8 cellular contexts compared by ENCODE assay signal in the genomic region with DNA sequence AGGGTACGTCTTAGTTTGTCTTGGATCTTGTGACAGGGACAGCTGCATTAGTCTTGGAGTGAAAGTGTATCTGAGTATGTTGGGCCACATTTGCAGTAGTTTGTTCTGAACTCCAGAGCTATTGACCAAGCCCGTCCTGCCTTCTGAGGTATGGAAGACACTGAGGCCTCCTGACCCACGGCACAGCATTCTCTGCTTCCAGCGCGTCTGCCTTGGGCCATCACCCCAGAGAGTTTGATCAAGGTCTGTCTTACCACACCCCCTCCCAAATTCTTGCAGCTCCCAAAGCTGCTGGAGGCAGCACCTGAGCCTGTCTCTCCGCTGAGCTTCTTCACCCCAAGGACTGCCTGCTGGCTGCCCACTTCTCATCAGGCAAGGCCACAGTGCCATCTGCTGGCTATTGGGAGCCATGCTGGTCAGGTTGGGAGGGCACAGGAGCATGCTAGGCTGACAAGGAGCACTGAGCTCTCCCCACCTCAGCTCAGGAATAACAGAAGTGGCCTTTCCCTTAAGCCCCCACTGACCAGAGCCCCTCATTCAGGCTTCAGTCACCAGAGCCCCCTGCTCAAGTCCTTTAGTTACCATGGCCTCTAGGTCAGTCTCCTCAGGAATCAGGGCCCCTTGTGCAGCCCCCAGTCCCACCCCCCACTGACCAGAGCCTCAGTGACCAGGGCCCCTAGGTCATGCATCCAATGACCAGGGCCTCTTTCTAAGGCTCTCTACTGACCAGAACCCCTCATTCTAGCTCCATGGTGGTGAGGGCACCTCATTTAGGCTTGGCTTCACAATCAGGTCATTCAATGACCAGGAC. TPM values are rescaled to one million over a fixed set of nuclear protein-coding genes. Genes with fewer than 3 reads are reported as not detected.
DNase-seq lines count a peak whose midpoint lies in the region; ATAC-seq and TF ChIP-seq lines count a peak whose summit lies in the region.

No MANE protein-coding gene starts in this region.

- WGBS in esophagus muscularis mucosa, result 62% methylated on average over 6 of the region's 6 CpGs

- no peaks in the 10 kb centered on the region for H3K36me3 Mint-ChIP-seq in natural killer cell treated with Interleukin-12 subunit alpha and Interleukin-12 subunit beta and Interleukin-15 and Interleukin-18, amount 100 ng/mL, for 72 hours
- H3K36me3 Mint-ChIP-seq in stimulated activated memory B cell treated with anti-CD40 and anti-IgM and Interleukin-4, amounts not matched to agents 10 μg/mL and 1 μg/mL and 100 μg/mL, for 72 hours, result no peaks in the 10 kb centered on the region

- no peak overlapping the region for H3K27ac Mint-ChIP-seq in natural killer cell treated with Interleukin-12 subunit alpha and Interleukin-12 subunit beta and Interleukin-15 and Interleukin-18, amount 100 ng/mL, for 72 hours
- H3K27ac Mint-ChIP-seq in stimulated activated memory B cell treated with anti-CD40 and anti-IgM and Interleukin-4, amounts not matched to agents 10 μg/mL and 1 μg/mL and 100 μg/mL, for 72 hours, result no peak overlapping the region

- H3K9me3 Mint-ChIP-seq in natural killer cell treated with Interleukin-12 subunit alpha and Interleukin-12 subunit beta and Interleukin-15 and Interleukin-18, amount 100 ng/mL, for 72 hours, result no peaks in the 10 kb centered on the region
- no peaks in the 10 kb centered on the region for H3K9me3 Mint-ChIP-seq in stimulated activated memory B cell treated with anti-CD40 and anti-IgM and Interleukin-4, amounts not matched to agents 10 μg/mL and 1 μg/mL and 100 μg/mL, for 72 hours

- H3K9me3 ChIP-seq in NT2/D1 (ENCODE audit: insufficient read depth, low read length), result no peaks in the 10 kb centered on the region
- no peaks in the 10 kb centered on the region for H3K9me3 ChIP-seq in esophagus muscularis mucosa

- H3K27me3 ChIP-seq in NT2/D1 (ENCODE audit: insufficient read depth, insufficient read length) (no peaks in the 10 kb centered on the region), esophagus muscularis mucosa (no peaks in the 10 kb centered on the region)

- TF ChIP-seq EP300 in esophagus muscularis mucosa (IDR thresholded peaks at IDR 0.05), result no peak

- H3K4me1 Mint-ChIP-seq in natural killer cell treated with Interleukin-12 subunit alpha and Interleukin-12 subunit beta and Interleukin-15 and Interleukin-18, amount 100 ng/mL, for 72 hours (ENCODE audit: low read depth in 2 of 2), result no peaks in the 10 kb centered on the region
- no peaks in the 10 kb centered on the region for H3K4me1 Mint-ChIP-seq in stimulated activated memory B cell treated with anti-CD40 and anti-IgM and Interleukin-4, amounts not matched to agents 10 μg/mL and 1 μg/mL and 100 μg/mL, for 72 hours

- intact Hi-C loops in esophagus muscularis mucosa (cut with DNase I), result loop anchor here (2.0 kb wide), 1 partner anchor 112 kb away; no protein-coding TSS in a partner anchor

- ATAC-seq in GM19395 (IDR thresholded peaks at IDR 0.05; ENCODE audit: unreplicated experiment) (peak; percentile 87), HG03571 (IDR thresholded peaks at IDR 0.05; ENCODE audit: unreplicated experiment) (peak; percentile 86)
- ATAC-seq in natural killer cell treated with Interleukin-12 subunit alpha and Interleukin-12 subunit beta and Interleukin-15 and Interleukin-18, amount 100 ng/mL, for 72 hours, result peak; percentile 71 to 75
- peak; percentile 83 for ATAC-seq in stimulated activated memory B cell treated with anti-CD40 and anti-IgM and Interleukin-4, amounts not matched to agents 10 μg/mL and 1 μg/mL and 100 μg/mL, for 72 hours

- no peak overlapping the region for H3K9ac ChIP-seq in NT2/D1 (ENCODE audit: insufficient read length, low read depth)

- H3K4me3 Mint-ChIP-seq in natural killer cell treated with Interleukin-12 subunit alpha and Interleukin-12 subunit beta and Interleukin-15 and Interleukin-18, amount 100 ng/mL, for 72 hours, result no peak overlapping the region
- no peak overlapping the region for H3K4me3 Mint-ChIP-seq in stimulated activated memory B cell treated with anti-CD40 and anti-IgM and Interleukin-4, amounts not matched to agents 10 μg/mL and 1 μg/mL and 100 μg/mL, for 72 hours

- no peak overlapping the region for H3K27ac ChIP-seq in esophagus muscularis mucosa (replicated peaks in 1 of 4)

- H3K4me1 ChIP-seq in NT2/D1 (ENCODE audit: insufficient read depth, insufficient read length) (peaks cover 3% of the 10 kb centered on the region), esophagus muscularis mucosa (peaks cover 0 to 4% (median under 1%) of the 10 kb centered on the region in 4 donors)

- H3K4me3 ChIP-seq in NT2/D1 (ENCODE audit: insufficient read length, low read depth) (no peak overlapping the region), esophagus muscularis mucosa (no peak overlapping the region)

- H3K36me3 ChIP-seq in NT2/D1 (ENCODE audit: insufficient read depth, insufficient read length, low read length) (no peaks in the 10 kb centered on the region), esophagus muscularis mucosa (no peaks in the 10 kb centered on the region)

- peak; percentile 79 to 91 (median 81) for TF ChIP-seq CTCF in esophagus muscularis mucosa (IDR thresholded peaks at IDR 0.05)

- no peak for TF ChIP-seq POLR2A in esophagus muscularis mucosa (IDR thresholded peaks at IDR 0.05; ENCODE audit: low read depth)

- no peaks in the 10 kb centered on the region for H3K27me3 Mint-ChIP-seq in natural killer cell treated with Interleukin-12 subunit alpha and Interleukin-12 subunit beta and Interleukin-15 and Interleukin-18, amount 100 ng/mL, for 72 hours
- no peaks in the 10 kb centered on the region for H3K27me3 Mint-ChIP-seq in stimulated activated memory B cell treated with anti-CD40 and anti-IgM and Interleukin-4, amounts not matched to agents 10 μg/mL and 1 μg/mL and 100 μg/mL, for 72 hours

- peak; percentile 27 for DNase-seq in CMK (ENCODE audit: low read depth)
- peak; percentile 83 for DNase-seq in NT2/D1 (ENCODE audit: low read depth, low spot score)
- DNase-seq in activated T-cell treated with anti-CD3 and anti-CD28 coated beads for 24 hours (ENCODE audit: low read depth), result peak; percentile 66
- DNase-seq in esophagus muscularis mucosa (ENCODE audit: extremely low spot score), result no peak
- DNase-seq in natural killer cell treated with Interleukin-12 subunit alpha and Interleukin-12 subunit beta and Interleukin-15 and Interleukin-18, amount 100 ng/mL, for 72 hours (ENCODE audit: low spot score), result no peak

RNA-seq across cellular contexts. Expression of gene SMPD1, which starts 27.2 kb away (rescaled TPM):
- total RNA-seq in esophagus muscularis mucosa, result 10 to 100 TPM; 28.2 to 37.9 (median 30.8) TPM
- 10 to 100 TPM; 26.4 to 29.1 TPM for total RNA-seq in natural killer cell treated with Interleukin-12 subunit alpha and Interleukin-12 subunit beta and Interleukin-15 and Interleukin-18, amount 100 ng/mL, for 72 hours

RNA-seq across cellular contexts. Expression of gene CAVIN3, which starts 42.8 kb away (rescaled TPM):
- total RNA-seq in esophagus muscularis mucosa, result 100 to 1,000 TPM; 172 to 298 (median 264) TPM
- total RNA-seq in natural killer cell treated with Interleukin-12 subunit alpha and Interleukin-12 subunit beta and Interleukin-15 and Interleukin-18, amount 100 ng/mL, for 72 hours, result under 1 TPM in 1 of 2 donors, not detected in 1; 0.78 TPM

RNA-seq across cellular contexts. Expression of gene APBB1, which starts 55.8 kb away (rescaled TPM):
- total RNA-seq in esophagus muscularis mucosa, result 100 to 1,000 TPM in 2 of 4 donors, 10 to 100 TPM in 2; 63.1 to 166 (median 109) TPM
- 10 to 100 TPM; 25.5 to 27.5 TPM for total RNA-seq in natural killer cell treated with Interleukin-12 subunit alpha and Interleukin-12 subunit beta and Interleukin-15 and Interleukin-18, amount 100 ng/mL, for 72 hours

Comparison
In these comparisons a context has a peak if more than half of its experiments do, and no peak if none do; other contexts are left out.
1. DNase-seq: peak in CMK (single experiment), NT2/D1 (single experiment) and activated T-cell treated with anti-CD3 and anti-CD28 coated beads for 24 hours (single experiment); none in esophagus muscularis mucosa (single experiment) and natural killer cell treated with Interleukin-12 subunit alpha and Interleukin-12 subunit beta and Interleukin-15 and Interleukin-18, amount 100 ng/mL, for 72 hours (single experiment).
2. RNA of gene CAVIN3, which starts 42.8 kb away (total RNA-seq): 172 to 298 TPM in esophagus muscularis mucosa; 0.78 TPM in natural killer cell treated with Interleukin-12 subunit alpha and Interleukin-12 subunit beta and Interleukin-15 and Interleukin-18, amount 100 ng/mL, for 72 hours; every median in the first group is over 10 times any median in the second.
3. Peak in every context shown above with its lines, with median percentiles within 50 percentile points of each other: ATAC-seq.